ENCODE assay signal across 12 cellular contexts in the genomic region with DNA sequence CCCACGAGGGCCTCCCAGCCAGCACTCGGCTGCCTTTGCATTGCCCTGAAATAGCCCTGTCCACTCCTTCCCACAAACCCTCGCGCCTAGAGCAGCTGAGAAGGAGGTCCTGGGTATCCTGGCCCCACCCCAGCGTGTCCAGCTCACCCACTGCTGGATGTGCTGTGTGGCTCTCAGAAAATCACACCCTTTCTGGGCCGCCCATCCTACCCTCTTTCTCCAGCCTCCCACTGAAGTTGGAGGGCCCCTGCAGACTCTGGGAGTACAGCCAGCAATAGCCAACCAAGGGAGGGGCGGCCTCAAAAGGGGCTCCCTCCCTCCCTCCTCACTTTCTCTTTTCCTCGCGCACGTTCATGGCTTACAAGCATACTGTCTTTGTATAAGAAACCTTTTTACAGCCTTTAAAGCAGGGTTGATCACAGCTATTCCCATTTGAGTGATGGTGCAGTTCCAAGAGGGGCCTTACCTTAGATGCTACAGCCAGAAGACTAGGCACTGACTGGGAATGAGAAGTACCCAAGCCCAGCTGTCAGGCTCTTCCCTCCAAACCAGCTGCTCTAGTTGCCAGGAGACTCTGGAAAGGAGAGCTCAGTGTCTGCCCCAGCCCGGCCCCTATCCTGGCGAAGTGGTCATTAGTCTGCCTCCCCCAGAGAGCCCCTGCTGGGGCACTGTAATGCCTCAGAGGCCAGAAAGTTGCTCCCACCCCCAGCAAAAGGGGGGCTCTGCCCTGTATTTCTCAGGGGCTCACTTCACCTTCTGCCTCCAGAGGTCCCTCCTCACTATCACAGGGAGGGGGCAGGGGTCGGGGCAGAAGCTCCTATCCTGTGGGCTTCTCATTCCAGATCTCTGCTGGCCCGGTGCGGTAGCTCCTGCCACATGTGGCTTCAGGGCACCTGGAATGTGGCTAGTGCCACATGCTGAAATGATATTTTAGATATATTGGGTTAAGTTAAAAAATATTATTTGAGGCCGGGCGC. TPM values are rescaled to one million over a fixed set of nuclear protein-coding genes. Genes with fewer than 3 reads are reported as not detected.
DNase-seq lines count a peak whose midpoint lies in the region; ATAC-seq and TF ChIP-seq lines count a peak whose summit lies in the region.
"Had no signal": no experiment of that assay in that cellular context is flagged by ENCODE, and none has a peak within 500 bp of the region (broad histone marks: within the 10 kb centered on the region; RNA-seq: fewer than 3 reads in every experiment).

No MANE protein-coding gene starts in this region.

- no peak for TF ChIP-seq POLR2A in esophagus muscularis mucosa (IDR thresholded peaks at IDR 0.05; ENCODE audit: low read depth)

- no peak overlapping the region for H3K27ac Mint-ChIP-seq in activated CD8-positive, alpha-beta T cell treated with anti-CD3 and anti-CD28 coated beads, Interleukin-2, amount 10 ng/mL, durations not matched to agents 7 days and 5 days
- H3K27ac Mint-ChIP-seq in effector memory CD8-positive, alpha-beta T cell, result no peak overlapping the region
- H3K27ac Mint-ChIP-seq in activated naive CD4-positive, alpha-beta T cell treated with anti-CD3 and anti-CD28 coated beads, Interleukin-2, amount 50 U/mL, for 72 hours, result no peak overlapping the region
- H3K27ac Mint-ChIP-seq: stimulated activated naive B cell treated with anti-CD40 and anti-IgM and Interleukin-4, amounts not matched to agents 10 μg/mL and 1 μg/mL and 100 μg/mL, for 72 hours had no signal

- H3K4me1 Mint-ChIP-seq in activated CD8-positive, alpha-beta T cell treated with anti-CD3 and anti-CD28 coated beads, Interleukin-2, amount 10 ng/mL, durations not matched to agents 7 days and 5 days (ENCODE audit: low read depth), result no peaks in the 10 kb centered on the region
- H3K4me1 Mint-ChIP-seq in effector memory CD8-positive, alpha-beta T cell (ENCODE audit: low read depth in 2 of 2), result peaks cover 0 to under 1% of the 10 kb centered on the region in 2 donors

- H3K27me3 ChIP-seq in H7 (ENCODE audit: control insufficient read depth, insufficient read depth, low read length), result peaks cover 8% of the 10 kb centered on the region
- H3K27me3 ChIP-seq in esophagus muscularis mucosa, result no peaks in the 10 kb centered on the region

- intact Hi-C loops in esophagus muscularis mucosa (cut with DNase I), result no loop called here

- H3K27me3 Mint-ChIP-seq in activated CD8-positive, alpha-beta T cell treated with anti-CD3 and anti-CD28 coated beads, Interleukin-2, amount 10 ng/mL, durations not matched to agents 7 days and 5 days (ENCODE audit: low read depth), result peaks cover 10% of the 10 kb centered on the region
- peaks cover 19 to 50% of the 10 kb centered on the region in 2 donors for H3K27me3 Mint-ChIP-seq in effector memory CD8-positive, alpha-beta T cell

- no peaks in the 10 kb centered on the region for H3K9me3 ChIP-seq in esophagus muscularis mucosa

- ATAC-seq in omental fat pad (ENCODE audit: low FRiP score), result peak; percentile 65
- ATAC-seq in activated CD8-positive, alpha-beta T cell treated with anti-CD3 and anti-CD28 coated beads, Interleukin-2, amount 10 ng/mL, durations not matched to agents 7 days and 5 days, result no peak
- no peak for ATAC-seq in effector memory CD8-positive, alpha-beta T cell (replicated peaks)
- no peak for ATAC-seq in activated naive CD4-positive, alpha-beta T cell treated with anti-CD3 and anti-CD28 coated beads, Interleukin-2, amount 50 U/mL, for 72 hours
- ATAC-seq: stimulated activated naive B cell treated with anti-CD40 and anti-IgM and Interleukin-4, amounts not matched to agents 10 μg/mL and 1 μg/mL and 100 μg/mL, for 72 hours had no signal

- H3K36me3 ChIP-seq in H7 (replicated peaks; ENCODE audit: control insufficient read depth, insufficient read depth, low read length) (no peaks in the 10 kb centered on the region), esophagus muscularis mucosa (no peaks in the 10 kb centered on the region)

- H3K4me3 ChIP-seq in H7 (ENCODE audit: insufficient read depth, low read depth, low read length) (no peak overlapping the region), esophagus muscularis mucosa (no peak overlapping the region)

- WGBS in esophagus muscularis mucosa, result 52% methylated on average over 12 of the region's 17 CpGs

- POLR2A ChIA-PET in activated CD8-positive, alpha-beta T cell treated with anti-CD3 and anti-CD28 coated beads, Interleukin-2, amount 10 ng/mL, durations not matched to agents 7 days and 5 days (lab: Charles Lee), result no interaction called here

- no peaks in the 10 kb centered on the region for H3K36me3 Mint-ChIP-seq in activated CD8-positive, alpha-beta T cell treated with anti-CD3 and anti-CD28 coated beads, Interleukin-2, amount 10 ng/mL, durations not matched to agents 7 days and 5 days (ENCODE audit: low read depth)
- H3K36me3 Mint-ChIP-seq in effector memory CD8-positive, alpha-beta T cell (ENCODE audit: insufficient read depth), result peaks cover 3% of the 10 kb centered on the region
- H3K36me3 Mint-ChIP-seq in activated naive CD4-positive, alpha-beta T cell treated with anti-CD3 and anti-CD28 coated beads, Interleukin-2, amount 50 U/mL, for 72 hours, result no peaks in the 10 kb centered on the region
- H3K36me3 Mint-ChIP-seq: stimulated activated naive B cell treated with anti-CD40 and anti-IgM and Interleukin-4, amounts not matched to agents 10 μg/mL and 1 μg/mL and 100 μg/mL, for 72 hours had no signal

- TF ChIP-seq CTCF in esophagus muscularis mucosa (IDR thresholded peaks at IDR 0.05) (no peak), omental fat pad (IDR thresholded peaks at IDR 0.05) (no peak), GM20000 (IDR thresholded peaks at IDR 0.05; ENCODE audit: extremely low read depth, missing control alignments) (no peak)

- H3K9me3 Mint-ChIP-seq in activated CD8-positive, alpha-beta T cell treated with anti-CD3 and anti-CD28 coated beads, Interleukin-2, amount 10 ng/mL, durations not matched to agents 7 days and 5 days (ENCODE audit: insufficient read depth), result no peaks in the 10 kb centered on the region
- H3K9me3 Mint-ChIP-seq in effector memory CD8-positive, alpha-beta T cell, result no peaks in the 10 kb centered on the region
- no peaks in the 10 kb centered on the region for H3K9me3 Mint-ChIP-seq in activated naive CD4-positive, alpha-beta T cell treated with anti-CD3 and anti-CD28 coated beads, Interleukin-2, amount 50 U/mL, for 72 hours
- H3K9me3 Mint-ChIP-seq: stimulated activated naive B cell treated with anti-CD40 and anti-IgM and Interleukin-4, amounts not matched to agents 10 μg/mL and 1 μg/mL and 100 μg/mL, for 72 hours had no signal

- H3K4me3 Mint-ChIP-seq in activated CD8-positive, alpha-beta T cell treated with anti-CD3 and anti-CD28 coated beads, Interleukin-2, amount 10 ng/mL, durations not matched to agents 7 days and 5 days, result no peak overlapping the region
- no peak overlapping the region for H3K4me3 Mint-ChIP-seq in effector memory CD8-positive, alpha-beta T cell
- H3K4me3 Mint-ChIP-seq: stimulated activated naive B cell treated with anti-CD40 and anti-IgM and Interleukin-4, amounts not matched to agents 10 μg/mL and 1 μg/mL and 100 μg/mL, for 72 hours had no signal

- H3K27ac ChIP-seq in esophagus muscularis mucosa (replicated peaks in 1 of 4), result peak overlapping the region; percentile 6 to 31 (median 26)

- CTCF ChIA-PET in activated CD8-positive, alpha-beta T cell treated with anti-CD3 and anti-CD28 coated beads, Interleukin-2, amount 10 ng/mL, durations not matched to agents 7 days and 5 days (lab: Charles Lee), result interaction anchor here (0.7 to 1.4 kb wide), 2 partner anchors 10 to 234 kb away, joined by 3 to 5 read pairs; no protein-coding TSS in a partner anchor

- peaks cover 8 to 22% (median 16%) of the 10 kb centered on the region in 4 donors for H3K4me1 ChIP-seq in esophagus muscularis mucosa

- no peak for TF ChIP-seq EP300 in esophagus muscularis mucosa (IDR thresholded peaks at IDR 0.05)

- DNase-seq in H7 (peak; percentile 71), NCI-H345 treated with DMSO at 0.1 percent for 48 hours (lab: John Stamatoyannopoulos, UW; ENCODE audit: unreplicated experiment) (peak; percentile 50), esophagus muscularis mucosa (ENCODE audit: extremely low spot score) (no peak), omental fat pad (ENCODE audit: low spot score) (no peak), GM20000 (ENCODE audit: low spot score) (no peak)
- DNase-seq in activated CD8-positive, alpha-beta T cell treated with anti-CD3 and anti-CD28 coated beads, Interleukin-2, amount 10 ng/mL, durations not matched to agents 7 days and 5 days, result no peak
- no peak for DNase-seq in effector memory CD8-positive, alpha-beta T cell
- no peak for DNase-seq in activated naive CD4-positive, alpha-beta T cell treated with anti-CD3 and anti-CD28 coated beads, Interleukin-2, amount 50 U/mL, for 72 hours (ENCODE audit: low spot score in 2 of 2)
- DNase-seq: activated naive CD4-positive, alpha-beta T cell; dermis blood vessel endothelial cell; NCI-H1930; stimulated activated naive B cell treated with anti-CD40 and anti-IgM and Interleukin-4, amounts not matched to agents 10 μg/mL and 1 μg/mL and 100 μg/mL, for 72 hours had no signal

RNA-seq across cellular contexts. Expression of a gene that starts 38.1 kb away (rescaled TPM):
- 70.7 and 71.5 TPM in 2 replicates for total RNA-seq in H7 (2014; rRNA removed; shearing (Covaris generic))
- total RNA-seq in esophagus muscularis mucosa (10 to 100 TPM; 50.3 to 68.8 (median 57.9) TPM), omental fat pad (10 to 100 TPM; 22.7 to 36.4 (median 25.2) TPM)
- total RNA-seq in activated CD8-positive, alpha-beta T cell treated with anti-CD3 and anti-CD28 coated beads, Interleukin-2, amount 10 ng/mL, durations not matched to agents 7 days and 5 days, result 10 to 100 TPM; 32.9 to 33.7 TPM
- 10 to 100 TPM; 38.9 to 93.4 TPM for total RNA-seq in activated naive CD4-positive, alpha-beta T cell treated with anti-CD3 and anti-CD28 coated beads, Interleukin-2, amount 50 U/mL, for 72 hours

RNA-seq across cellular contexts. Expression of a gene that starts 45.2 kb away (rescaled TPM):
- 12.7 and 17.3 TPM in 2 replicates for total RNA-seq in H7 (2014; rRNA removed; shearing (Covaris generic))
- 10 to 100 TPM in 1 of 4 donors, 1 to 10 TPM in 3; 3.7 to 10.1 (median 6.3) TPM for total RNA-seq in esophagus muscularis mucosa
- 10 to 100 TPM in 2 of 4 donors, 1 to 10 TPM in 1, not detected in 1; 9.2 to 24.2 (median 10.4) TPM for total RNA-seq in omental fat pad
- total RNA-seq in activated CD8-positive, alpha-beta T cell treated with anti-CD3 and anti-CD28 coated beads, Interleukin-2, amount 10 ng/mL, durations not matched to agents 7 days and 5 days, result under 1 TPM; 0.34 to 0.68 TPM
- under 1 TPM in 1 of 2 donors, not detected in 1; 0.18 TPM for total RNA-seq in activated naive CD4-positive, alpha-beta T cell treated with anti-CD3 and anti-CD28 coated beads, Interleukin-2, amount 50 U/mL, for 72 hours
- total RNA-seq: dermis blood vessel endothelial cell had no signal

RNA-seq across cellular contexts. Expression of a gene that starts 47.8 kb away (rescaled TPM):
- 111 and 115 TPM in 2 replicates for total RNA-seq in H7 (2014; rRNA removed; shearing (Covaris generic))
- total RNA-seq in esophagus muscularis mucosa (10 to 100 TPM; 58.5 to 79.3 (median 65.1) TPM), omental fat pad (100 to 1,000 TPM in 1 of 4 donors, 10 to 100 TPM in 3; 57.3 to 101 (median 78.1) TPM)
- total RNA-seq in activated CD8-positive, alpha-beta T cell treated with anti-CD3 and anti-CD28 coated beads, Interleukin-2, amount 10 ng/mL, durations not matched to agents 7 days and 5 days, result 100 to 1,000 TPM; 125 to 143 TPM
- 100 to 1,000 TPM; 130 to 270 TPM for total RNA-seq in activated naive CD4-positive, alpha-beta T cell treated with anti-CD3 and anti-CD28 coated beads, Interleukin-2, amount 50 U/mL, for 72 hours

Comparison
In these comparisons a context has a peak if more than half of its experiments do, and no peak if none do; other contexts are left out.
1. DNase-seq: peak in H7 (single experiment) and NCI-H345 treated with DMSO at 0.1 percent for 48 hours (single experiment); none in esophagus muscularis mucosa (single experiment), omental fat pad (single experiment), activated CD8-positive, alpha-beta T cell treated with anti-CD3 and anti-CD28 coated beads, Interleukin-2, amount 10 ng/mL, durations not matched to agents 7 days and 5 days (single experiment), GM20000 (single experiment), effector memory CD8-positive, alpha-beta T cell (0 of 3) and activated naive CD4-positive, alpha-beta T cell treated with anti-CD3 and anti-CD28 coated beads, Interleukin-2, amount 50 U/mL, for 72 hours (0 of 2).